19 cellular contexts compared by ENCODE assay signal in genomic region chr5:51678335-51678734, GRCh38.
"Had no signal": no experiment of that assay in that cellular context is flagged by ENCODE, and none has a peak within 500 bp of the region (broad histone marks: within the 10 kb centered on the region; RNA-seq: fewer than 3 reads in every experiment).

No MANE protein-coding gene starts in this region.

- ATAC-seq: K562 had no signal

- H3K27ac ChIP-seq: HL-60 had no signal

- H3K4me3 ChIP-seq: K562 had no signal

- DNase-seq: MV-4-11, NCI-H1048, NCI-H1105, NCI-H1417, NCI-H1436 treated with DMSO at 0.1 percent for 48 hours, NCI-H1694, NCI-H187 treated with DMSO at 0.1 percent for 48 hours, NCI-H2029 treated with DMSO at 0.1 percent for 48 hours, NCI-H2227 treated with DMSO at 0.1 percent for 48 hours, NCI-H446, NCI-H510A, NCI-H524 treated with DMSO at 0.1 percent for 48 hours, NCI-H69, NCI-H774, Right ventricle myocardium superior, RPMI8226, SW 1271 had no signal
